ENCODE assay signal across 15 cellular contexts in genomic region chr12:4943938-4944284, GRCh38. TPM values are rescaled to one million over a fixed set of nuclear protein-coding genes. Genes with fewer than 3 reads are reported as not detected.
DNase-seq lines count a peak whose midpoint lies in the region; ATAC-seq lines count a peak whose summit lies in the region.
"Had no signal": no experiment of that assay in that cellular context is flagged by ENCODE, and none has a peak within 500 bp of the region (broad histone marks: within the 10 kb centered on the region; RNA-seq: fewer than 3 reads in every experiment).

No MANE protein-coding gene starts in this region.

- DNase-seq in GM03348 (ENCODE audit: low spot score) = no peak
- no peak for DNase-seq in activated CD4-positive, alpha-beta T cell treated with anti-CD3 and anti-CD28 coated beads, Interleukin-2, amount 50 U/mL, for 48 hours
- DNase-seq in stimulated activated CD4-positive, alpha-beta T cell treated with anti-CD3 and anti-CD28 coated beads, Interleukin-15, amount 100 ng/mL, for 24 hours = no peak
- DNase-seq in Right ventricle myocardium superior = no peak
- DNase-seq: amniotic stem cell; DMS79; H9; left cardiac atrium; NCI-H82; sigmoid colon; stimulated activated CD4-positive, alpha-beta T cell treated with anti-CD3 and anti-CD28 coated beads, Interleukin-2, amount 100 ng/mL, for 48 hours; thyroid gland had no signal

- intact Hi-C loops in Right ventricle myocardium superior (cut with DNase I) = no loop called here

- ATAC-seq in GM19452 (IDR thresholded peaks at IDR 0.05; ENCODE audit: unreplicated experiment) (peak; percentile 42), HG02759 (IDR thresholded peaks at IDR 0.05; ENCODE audit: unreplicated experiment) (peak; percentile 30), HG03280 (IDR thresholded peaks at IDR 0.05; ENCODE audit: unreplicated experiment) (peak; percentile 34), Right ventricle myocardium superior (ENCODE audit: poor library complexity) (no peak)
- ATAC-seq: left cardiac atrium had no signal

RNA-seq across cellular contexts. Expression of gene KCNA1, which starts 34.2 kb away (rescaled TPM):
- total RNA-seq in Right ventricle myocardium superior = not detected
- total RNA-seq: left cardiac atrium had no signal
